Comparison of ENCODE assay signal across 8 cellular contexts in the genomic region with DNA sequence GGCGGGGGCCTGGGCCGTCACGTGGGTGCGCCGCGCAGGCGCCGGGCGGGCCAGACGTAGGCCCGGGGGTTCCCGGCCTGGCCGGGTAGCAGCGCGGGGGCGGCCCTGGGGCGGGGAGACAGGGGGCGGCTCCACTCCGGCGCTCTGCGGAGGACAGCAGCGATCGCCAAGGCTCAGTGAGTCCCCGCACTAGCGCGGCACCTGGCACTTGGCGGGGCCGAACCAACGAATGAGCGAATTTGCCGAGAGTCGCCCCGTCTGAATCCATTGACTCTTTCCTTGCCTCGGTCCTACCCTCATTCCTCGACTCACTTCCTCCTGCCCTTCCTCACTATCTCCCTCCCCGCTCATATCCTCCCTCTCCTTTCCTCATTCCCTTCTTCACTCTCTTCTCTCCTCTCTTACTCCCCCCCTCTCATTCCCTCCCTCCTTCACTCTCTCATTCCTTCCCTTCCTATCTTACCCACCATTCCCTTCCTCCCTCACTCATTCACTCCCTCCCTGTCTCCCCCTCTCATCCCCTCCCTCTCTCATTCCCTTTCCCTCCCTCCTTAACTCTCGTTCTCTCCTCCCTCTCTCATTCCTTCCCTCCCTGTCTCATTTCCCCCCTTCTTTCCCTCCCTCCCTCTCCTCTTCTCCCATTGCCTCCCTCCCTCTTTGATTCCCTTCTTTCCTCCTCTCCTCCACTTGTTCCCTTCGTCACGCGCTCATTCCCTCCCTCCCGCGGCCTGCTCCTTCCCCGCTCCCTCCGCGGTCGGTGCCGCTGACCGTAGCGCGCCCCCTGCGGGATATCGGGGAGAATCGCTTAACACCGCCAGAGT. TPM values are rescaled to one million over a fixed set of nuclear protein-coding genes. Genes with fewer than 3 reads are reported as not detected.
DNase-seq lines count a peak whose midpoint lies in the region; ATAC-seq and TF ChIP-seq lines count a peak whose summit lies in the region.

No MANE protein-coding gene starts in this region.

- peak overlapping the region; percentile 88 to 93 for H3K4me3 Mint-ChIP-seq in CD14-positive monocyte
- peak overlapping the region; percentile 88 for H3K4me3 Mint-ChIP-seq in activated CD4-positive, alpha-beta memory T cell treated with anti-CD3 and anti-CD28 coated beads, Interleukin-2, amount 10 ng/mL, durations not matched to agents 7 days and 5 days

- ATAC-seq in GM19328 (IDR thresholded peaks at IDR 0.05; ENCODE audit: unreplicated experiment), result peak; percentile 90
- ATAC-seq in HG03469 (IDR thresholded peaks at IDR 0.05; ENCODE audit: unreplicated experiment), result peak; percentile 36

- H3K27ac Mint-ChIP-seq in CD14-positive monocyte, result peak overlapping the region; percentile 92 to 97 (median 93)
- peak overlapping the region; percentile 58 for H3K27ac Mint-ChIP-seq in activated CD4-positive, alpha-beta memory T cell treated with anti-CD3 and anti-CD28 coated beads, Interleukin-2, amount 10 ng/mL, durations not matched to agents 7 days and 5 days

- no peak for TF ChIP-seq POLR2A in lower leg skin (IDR thresholded peaks at IDR 0.05)

- no peaks in the 10 kb centered on the region for H3K27me3 ChIP-seq in dorsolateral prefrontal cortex

- 0 to 1% methylated on average over 37 of the region's 54 CpGs for WGBS in lower leg skin, 2 donors

- H3K4me3 ChIP-seq in dorsolateral prefrontal cortex (peak overlapping the region; percentile 62 to 93 (median 83)), lower leg skin (ENCODE audit: low read depth, poor library complexity, severe bottlenecking) (peak overlapping the region; percentile 45)

- POLR2A ChIA-PET in activated CD4-positive, alpha-beta memory T cell treated with anti-CD3 and anti-CD28 coated beads, Interleukin-2, amount 10 ng/mL, durations not matched to agents 7 days and 5 days (lab: Charles Lee), result interaction anchor here (1.1 to 3.6 kb wide), 6 partner anchors 12 to 363 kb away, joined by 3 to 36 read pairs (median 10); a partner anchor contains a TSS

- peaks cover 29% of the 10 kb centered on the region for H3K4me1 Mint-ChIP-seq in CD14-positive monocyte
- H3K4me1 Mint-ChIP-seq in activated CD4-positive, alpha-beta memory T cell treated with anti-CD3 and anti-CD28 coated beads, Interleukin-2, amount 10 ng/mL, durations not matched to agents 7 days and 5 days, result peaks cover 34% of the 10 kb centered on the region

- CTCF ChIA-PET in activated CD4-positive, alpha-beta memory T cell treated with anti-CD3 and anti-CD28 coated beads, Interleukin-2, amount 10 ng/mL, durations not matched to agents 7 days and 5 days (lab: Charles Lee), result interaction anchor here (0.7 to 2.4 kb wide), 4 partner anchors 27 to 78 kb away, joined by 3 to 10 read pairs (median 5); no protein-coding TSS in a partner anchor

- TF ChIP-seq CTCF in CD14-positive monocyte (IDR thresholded peaks at IDR 0.05) (peak; percentile 84), dorsolateral prefrontal cortex (IDR thresholded peaks at IDR 0.05 in 54 of 56, conservative IDR thresholded peaks at IDR 0.05 in 2 of 56; ENCODE audit: low read depth in 1 of 56, partially characterized antibody in 56 of 56) (peak; percentile 69 to 95 (median 87)), lower leg skin (IDR thresholded peaks at IDR 0.05) (peak in 1 of 3 donors; percentile 68)

- no peaks in the 10 kb centered on the region for H3K9me3 Mint-ChIP-seq in CD14-positive monocyte
- H3K9me3 Mint-ChIP-seq in activated CD4-positive, alpha-beta memory T cell treated with anti-CD3 and anti-CD28 coated beads, Interleukin-2, amount 10 ng/mL, durations not matched to agents 7 days and 5 days, result no peaks in the 10 kb centered on the region

- peaks cover 0 to 2% (median 0%) of the 10 kb centered on the region in 3 donors for H3K27me3 Mint-ChIP-seq in CD14-positive monocyte (ENCODE audit: low read depth in 3 of 3)
- no peaks in the 10 kb centered on the region for H3K27me3 Mint-ChIP-seq in activated CD4-positive, alpha-beta memory T cell treated with anti-CD3 and anti-CD28 coated beads, Interleukin-2, amount 10 ng/mL, durations not matched to agents 7 days and 5 days

- peaks cover 14 to 17% of the 10 kb centered on the region in 2 donors for H3K36me3 Mint-ChIP-seq in CD14-positive monocyte
- peaks cover 8% of the 10 kb centered on the region for H3K36me3 Mint-ChIP-seq in activated CD4-positive, alpha-beta memory T cell treated with anti-CD3 and anti-CD28 coated beads, Interleukin-2, amount 10 ng/mL, durations not matched to agents 7 days and 5 days (ENCODE audit: low read depth)

- intact Hi-C loops in CD14-positive monocyte (cut with micrococcal nuclease), result loop anchor here (2.0 to 10.0 kb wide), 5 partner anchors 13 to 379 kb away; a partner anchor contains a TSS
- intact Hi-C loops in dorsolateral prefrontal cortex (cut with DNase I), result loop anchor here (1.0 to 10.0 kb wide), 3 partner anchors 11 to 181 kb away; a partner anchor contains a TSS
- intact Hi-C loops in lower leg skin (cut with DNase I; ENCODE audit: low total_unique reads), result no loop called here

- peak overlapping the region; percentile 84 to 99 (median 97) for H3K27ac ChIP-seq in dorsolateral prefrontal cortex

- DNase-seq in CD14-positive monocyte (ENCODE audit: low spot score) (peak; percentile 82), NCI-H774 (lab: John Stamatoyannopoulos, UW) (peak; percentile 91), dorsolateral prefrontal cortex (peak; percentile 77 to 97 (median 90)), lower leg skin (ENCODE audit: low spot score in 2 of 2) (peak; percentile 81 to 98)
- DNase-seq in activated CD4-positive, alpha-beta memory T cell treated with anti-CD3 and anti-CD28 coated beads, Interleukin-2, amount 10 ng/mL, durations not matched to agents 7 days and 5 days, result peak; percentile 92
- peak; percentile 92 to 95 for DNase-seq in stimulated activated CD4-positive, alpha-beta T cell treated with anti-CD3 and anti-CD28 coated beads, Interleukin-4, amount 100 ng/mL, for 4 hours

RNA-seq across cellular contexts. Expression of a gene that starts 0.5 kb away (rescaled TPM):
- polyA plus RNA-seq in CD14-positive monocyte, result 1 to 10 TPM; 7.8 to 9.2 TPM
- total RNA-seq in activated CD4-positive, alpha-beta memory T cell treated with anti-CD3 and anti-CD28 coated beads, Interleukin-2, amount 10 ng/mL, durations not matched to agents 7 days and 5 days, result 10 to 100 TPM; 31.1 to 32.8 TPM
- total RNA-seq in dorsolateral prefrontal cortex, result 10 to 100 TPM; 37.2 to 75.3 (median 54.7) TPM
- total RNA-seq in lower leg skin, result 10 to 100 TPM; 14.0 to 23.8 (median 20.2) TPM

RNA-seq across cellular contexts. Expression of a gene that starts 11.3 kb away (rescaled TPM):
- polyA plus RNA-seq in CD14-positive monocyte, result 10 to 100 TPM; 10.0 to 17.8 TPM
- total RNA-seq in activated CD4-positive, alpha-beta memory T cell treated with anti-CD3 and anti-CD28 coated beads, Interleukin-2, amount 10 ng/mL, durations not matched to agents 7 days and 5 days, result 100 to 1,000 TPM; 168 TPM
- total RNA-seq in dorsolateral prefrontal cortex (100 to 1,000 TPM in 79 of 120 experiments, 10 to 100 TPM in 41; 83.5 to 133 (median 106) TPM), lower leg skin (10 to 100 TPM; 40.3 to 69.6 (median 49.2) TPM)

RNA-seq across cellular contexts. Expression of a gene that starts 58.4 kb away (rescaled TPM):
- polyA plus RNA-seq in CD14-positive monocyte, result under 1 TPM in 1 of 2 donors, not detected in 1; 0.12 TPM
- 1 to 10 TPM; 1.1 to 1.2 TPM for total RNA-seq in activated CD4-positive, alpha-beta memory T cell treated with anti-CD3 and anti-CD28 coated beads, Interleukin-2, amount 10 ng/mL, durations not matched to agents 7 days and 5 days
- total RNA-seq in dorsolateral prefrontal cortex (1 to 10 TPM; 1.9 to 7.0 (median 4.2) TPM), lower leg skin (1 to 10 TPM; 6.1 to 9.6 (median 8.4) TPM)

Comparison
In these comparisons a context has a peak if more than half of its experiments do, and no peak if none do; other contexts are left out.
1. Peak in every context shown above with its lines: DNase-seq, ATAC-seq, H3K4me3 ChIP-seq and H3K27ac ChIP-seq.